ENCODE assay signal across 8 cellular contexts in the genomic region with DNA sequence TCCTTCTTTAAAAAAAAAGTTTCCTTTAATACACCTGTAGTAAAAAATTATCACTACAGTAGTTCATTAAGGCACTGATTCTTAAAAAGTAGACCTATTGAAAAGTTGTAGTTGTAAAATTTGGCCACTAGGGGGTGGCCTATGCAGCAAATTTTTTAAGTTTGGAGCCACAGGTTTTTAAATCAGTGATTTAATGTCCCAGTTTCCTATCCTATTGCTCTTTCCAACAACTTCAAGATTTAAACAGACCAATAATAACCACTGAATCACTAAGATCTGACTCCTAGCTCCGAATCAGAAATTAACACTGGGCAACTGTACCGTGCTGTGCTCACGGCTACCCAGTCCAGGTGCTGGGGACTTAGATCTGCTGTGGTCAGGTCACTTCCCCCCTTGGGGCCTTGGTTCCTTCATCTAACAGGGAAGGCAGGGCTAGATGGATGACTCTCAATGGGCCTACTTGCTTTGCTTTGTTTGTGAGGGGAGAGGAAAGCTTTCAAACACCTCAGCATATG.
DNase-seq lines count a peak whose midpoint lies in the region; ATAC-seq and TF ChIP-seq lines count a peak whose summit lies in the region.

No MANE protein-coding gene starts in this region.

- peak overlapping the region; percentile 83 for H3K27ac Mint-ChIP-seq in WTC11

- POLR2A ChIA-PET in WTC11 (lab: Charles Lee) = no interaction called here

- peaks cover 28% of the 10 kb centered on the region for H3K36me3 Mint-ChIP-seq in WTC11

- H3K27me3 ChIP-seq in GM06990 (replicated peaks; ENCODE audit: control insufficient read depth, insufficient read depth, low read length) (no peaks in the 10 kb centered on the region), heart left ventricle (no peaks in the 10 kb centered on the region)

- no peaks in the 10 kb centered on the region for H3K27me3 Mint-ChIP-seq in WTC11 (ENCODE audit: low read depth)

- H3K4me1 Mint-ChIP-seq in WTC11 = peaks cover 19% of the 10 kb centered on the region

- ATAC-seq in WTC11 (peak; percentile 98), heart left ventricle (peak in 2 of 4 donors; percentile 39 to 53), HG02588 (IDR thresholded peaks at IDR 0.05; ENCODE audit: unreplicated experiment) (no peak)

- no peaks in the 10 kb centered on the region for H3K9me3 Mint-ChIP-seq in WTC11

- CTCF ChIA-PET in WTC11 (lab: Charles Lee) = interaction anchor here (0.6 to 2.0 kb wide), 7 partner anchors 9 to 679 kb away, joined by 3 to 14 read pairs (median 3); no protein-coding TSS in a partner anchor

- no peak overlapping the region for H3K4me3 ChIP-seq in GM06990 (replicated peaks; ENCODE audit: low read depth, low read length)
- no peak overlapping the region for H3K4me3 ChIP-seq in heart left ventricle

- H3K27ac ChIP-seq in heart left ventricle = peak overlapping the region in 2 of 12 donors; percentile 1 to 11

- no peaks in the 10 kb centered on the region for H3K9me3 ChIP-seq in heart left ventricle

- H3K4me1 ChIP-seq in heart left ventricle = peaks cover 0 to 13% (median 3%) of the 10 kb centered on the region in 12 donors

- H3K36me3 ChIP-seq in GM06990 (ENCODE audit: control insufficient read depth, insufficient read depth, low read length) (peaks cover 1% of the 10 kb centered on the region), heart left ventricle (peaks cover 0 to 82% (median 67%) of the 10 kb centered on the region in 9 donors)

- no peak overlapping the region for H3K4me3 Mint-ChIP-seq in WTC11

- DNase-seq in AG08395 (ENCODE audit: low spot score) (peak; percentile 68), GM06990 (ENCODE audit: extremely low read depth, insufficient read length) (peak; percentile 19), M059J (ENCODE audit: low read depth) (peak; percentile 48), WTC11 (ENCODE audit: low spot score) (peak; percentile 26), heart left ventricle (no peak), retina (peak; percentile 55)
- no peak for DNase-seq in stimulated activated CD4-positive, alpha-beta T cell treated with anti-CD3 and anti-CD28 coated beads, Interleukin-2, amount 100 ng/mL, for 24 hours

- WGBS in heart left ventricle, 4 donors = 62 to 80% (median 68%) methylated on average over 3 of the region's 3 CpGs

- TF ChIP-seq CTCF in GM06990 (IDR thresholded peaks at IDR 0.05; ENCODE audit: insufficient read depth, low read length, poor library complexity, severe bottlenecking) = peak; percentile 64
- peak; percentile 92 for TF ChIP-seq CTCF in WTC11 (IDR thresholded peaks at IDR 0.05)
- peak; percentile 76 to 97 (median 86) for TF ChIP-seq CTCF in heart left ventricle (IDR thresholded peaks at IDR 0.05)

- intact Hi-C loops in heart left ventricle (cut with DNase I) = loop anchor here in 8 of 10 donors (1.0 to 10.0 kb wide), 8 partner anchors 239 to 709 kb away; a partner anchor contains a TSS

- no peak for TF ChIP-seq POLR2A in heart left ventricle (IDR thresholded peaks at IDR 0.05)

TF ChIP-seq in WTC11, 78 proteins besides CTCF, POLR2A, EP300 and RAD21:
- TF ChIP-seq TCF7 (CRISPR knock-in tag; IDR thresholded peaks at IDR 0.05; ENCODE audit: low read depth) = no peak
- no peak for TF ChIP-seq FOXK1 (CRISPR knock-in tag; IDR thresholded peaks at IDR 0.05)
- TF ChIP-seq, protein P1, sequence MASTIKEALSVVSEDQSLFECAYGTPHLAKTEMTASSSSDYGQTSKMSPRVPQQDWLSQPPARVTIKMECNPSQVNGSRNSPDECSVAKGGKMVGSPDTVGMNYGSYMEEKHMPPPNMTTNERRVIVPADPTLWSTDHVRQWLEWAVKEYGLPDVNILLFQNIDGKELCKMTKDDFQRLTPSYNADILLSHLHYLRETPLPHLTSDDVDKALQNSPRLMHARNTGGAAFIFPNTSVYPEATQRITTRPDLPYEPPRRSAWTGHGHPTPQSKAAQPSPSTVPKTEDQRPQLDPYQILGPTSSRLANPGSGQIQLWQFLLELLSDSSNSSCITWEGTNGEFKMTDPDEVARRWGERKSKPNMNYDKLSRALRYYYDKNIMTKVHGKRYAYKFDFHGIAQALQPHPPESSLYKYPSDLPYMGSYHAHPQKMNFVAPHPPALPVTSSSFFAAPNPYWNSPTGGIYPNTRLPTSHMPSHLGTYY (CRISPR knock-in tag; IDR thresholded peaks at IDR 0.05) = no peak
- TF ChIP-seq GRHL2 (CRISPR knock-in tag; IDR thresholded peaks at IDR 0.05; ENCODE audit: insufficient replicate concordance, severe bottlenecking) = no peak
- TF ChIP-seq, protein P2, sequence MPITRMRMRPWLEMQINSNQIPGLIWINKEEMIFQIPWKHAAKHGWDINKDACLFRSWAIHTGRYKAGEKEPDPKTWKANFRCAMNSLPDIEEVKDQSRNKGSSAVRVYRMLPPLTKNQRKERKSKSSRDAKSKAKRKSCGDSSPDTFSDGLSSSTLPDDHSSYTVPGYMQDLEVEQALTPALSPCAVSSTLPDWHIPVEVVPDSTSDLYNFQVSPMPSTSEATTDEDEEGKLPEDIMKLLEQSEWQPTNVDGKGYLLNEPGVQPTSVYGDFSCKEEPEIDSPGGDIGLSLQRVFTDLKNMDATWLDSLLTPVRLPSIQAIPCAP (CRISPR knock-in tag; IDR thresholded peaks at IDR 0.05) = no peak

Comparison
In these comparisons a context has a peak if more than half of its experiments do, and no peak if none do; other contexts are left out.
1. DNase-seq: peak in AG08395 (single experiment), GM06990 (single experiment), M059J (single experiment), WTC11 (single experiment) and retina (single experiment); none in heart left ventricle (0 of 5) and stimulated activated CD4-positive, alpha-beta T cell treated with anti-CD3 and anti-CD28 coated beads, Interleukin-2, amount 100 ng/mL, for 24 hours (0 of 2).
2. Peak in every context shown above with its lines, with median percentiles within 50 percentile points of each other: CTCF ChIP-seq.